Comparison of ENCODE assay signal across 15 cellular contexts in genomic region chr3:197103766-197104165, GRCh38.
DNase-seq lines count a peak whose midpoint lies in the region; ATAC-seq lines count a peak whose summit lies in the region.
"Had no signal": no experiment of that assay in that cellular context is flagged by ENCODE, and none has a peak within 500 bp of the region (broad histone marks: within the 10 kb centered on the region; RNA-seq: fewer than 3 reads in every experiment).

No MANE protein-coding gene starts in this region.

- ATAC-seq in HG03565 (IDR thresholded peaks at IDR 0.05; ENCODE audit: unreplicated experiment) (no peak), GM19452 (IDR thresholded peaks at IDR 0.05; ENCODE audit: unreplicated experiment) (no peak), left cardiac atrium (no peak)

- peak; percentile 61 for DNase-seq in EL
- DNase-seq in amniotic epithelial cell (ENCODE audit: low read depth), result peak; percentile 31
- peak; percentile 55 for DNase-seq in fibroblast of peridontal ligament (ENCODE audit: extremely low read depth)
- no peak for DNase-seq in activated CD4-positive, alpha-beta T cell treated with anti-CD3 and anti-CD28 coated beads, Interleukin-2, amount 50 U/mL, for 1 hour
- no peak for DNase-seq in left cardiac atrium
- DNase-seq: Caco-2, DMS53, GM23248, Kasumi-1, NCI-H2029 treated with DMSO at 0.1 percent for 48 hours, NCI-H510A treated with DMSO at 0.1 percent for 48 hours, RPMI8226, SJCRH30 had no signal

- intact Hi-C loops in left cardiac atrium (cut with DNase I), result no loop called here

Comparison
In these comparisons a context has a peak if more than half of its experiments do, and no peak if none do; other contexts are left out.
1. DNase-seq: peak in EL (single experiment), amniotic epithelial cell (single experiment) and fibroblast of peridontal ligament (single experiment); none in activated CD4-positive, alpha-beta T cell treated with anti-CD3 and anti-CD28 coated beads, Interleukin-2, amount 50 U/mL, for 1 hour (single experiment) and left cardiac atrium (single experiment).